18 cellular contexts compared by ENCODE assay signal in the genomic region with DNA sequence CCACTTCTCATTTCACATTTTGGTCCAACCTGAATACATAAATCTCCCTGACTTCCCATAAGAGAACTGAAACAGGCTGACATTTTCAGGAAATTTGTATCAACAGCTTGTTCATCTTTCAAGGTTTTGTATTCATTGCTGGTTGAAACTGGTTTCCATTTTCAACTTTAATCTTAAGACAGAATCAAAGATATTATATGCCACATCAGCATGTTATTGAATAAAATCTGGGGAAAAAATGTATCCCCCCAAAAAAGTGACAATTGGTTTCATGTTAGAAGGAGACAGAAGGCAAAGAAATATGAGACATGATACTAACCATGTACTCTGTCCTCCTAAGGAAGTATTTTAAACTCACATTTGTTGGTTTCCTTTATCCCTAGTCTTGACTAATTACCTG. TPM values are rescaled to one million over a fixed set of nuclear protein-coding genes. Genes with fewer than 3 reads are reported as not detected.
DNase-seq lines count a peak whose midpoint lies in the region; ATAC-seq and TF ChIP-seq lines count a peak whose summit lies in the region.
"Had no signal": no experiment of that assay in that cellular context is flagged by ENCODE, and none has a peak within 500 bp of the region (broad histone marks: within the 10 kb centered on the region; RNA-seq: fewer than 3 reads in every experiment).

No MANE protein-coding gene starts in this region.

- TF ChIP-seq CTCF in RWPE2 (IDR thresholded peaks at IDR 0.05; ENCODE audit: poor library complexity, severe bottlenecking): no peak

- H3K4me1 ChIP-seq in RWPE2 (ENCODE audit: insufficient read depth, poor library complexity, severe bottlenecking): peaks cover 41% of the 10 kb centered on the region
- H3K4me1 ChIP-seq in subcutaneous abdominal adipose tissue (ENCODE audit: control insufficient read depth in 5 of 5, insufficient read depth in 5 of 5, low read length in 5 of 5): peaks cover 0 to 40% (median 17%) of the 10 kb centered on the region in 5 donors

- H3K36me3 Mint-ChIP-seq in activated naive CD8-positive, alpha-beta T cell treated with anti-CD3 and anti-CD28 coated beads, Interleukin-2, amount 50 U/mL, for 24 hours (ENCODE audit: low read depth): peaks cover 3% of the 10 kb centered on the region
- peaks cover 3% of the 10 kb centered on the region for H3K36me3 Mint-ChIP-seq in activated naive CD8-positive, alpha-beta T cell treated with anti-CD3 and anti-CD28 coated beads for 36 hours
- peaks cover 20% of the 10 kb centered on the region for H3K36me3 Mint-ChIP-seq in dendritic cell treated with granulocyte-macrophage colony-stimulating factor and Interleukin-4, amounts not matched to agents 40 ng/mL and 50 ng/mL, for 4 days (ENCODE audit: low read depth)

- no peaks in the 10 kb centered on the region for H3K9me3 Mint-ChIP-seq in activated naive CD8-positive, alpha-beta T cell treated with anti-CD3 and anti-CD28 coated beads, Interleukin-2, amount 50 U/mL, for 24 hours
- H3K9me3 Mint-ChIP-seq in activated naive CD8-positive, alpha-beta T cell treated with anti-CD3 and anti-CD28 coated beads for 36 hours: no peaks in the 10 kb centered on the region
- H3K9me3 Mint-ChIP-seq in dendritic cell treated with granulocyte-macrophage colony-stimulating factor and Interleukin-4, amounts not matched to agents 40 ng/mL and 50 ng/mL, for 4 days: no peaks in the 10 kb centered on the region
- H3K9me3 Mint-ChIP-seq: CD8-positive, alpha-beta T cell had no signal

- intact Hi-C loops in dendritic cell treated with granulocyte-macrophage colony-stimulating factor and Interleukin-4, amounts not matched to agents 40 ng/mL and 50 ng/mL, for 4 days (cut with micrococcal nuclease): loop anchor here (5.0 kb wide), 1 partner anchor 106 kb away; no protein-coding TSS in a partner anchor
- intact Hi-C loops in left cardiac atrium (cut with DNase I): loop anchor here (10.0 kb wide), 1 partner anchor 109 kb away; no protein-coding TSS in a partner anchor

- H3K27me3 ChIP-seq in RWPE2 (ENCODE audit: insufficient read depth, poor library complexity, severe bottlenecking): no peaks in the 10 kb centered on the region
- no peaks in the 10 kb centered on the region for H3K27me3 ChIP-seq in subcutaneous abdominal adipose tissue (ENCODE audit: control insufficient read depth in 5 of 5, insufficient read depth in 4 of 5, low read length in 5 of 5)

- H3K36me3 ChIP-seq in RWPE2 (ENCODE audit: low read depth) (peaks cover 1% of the 10 kb centered on the region), subcutaneous abdominal adipose tissue (ENCODE audit: control insufficient read depth in 5 of 5, insufficient read depth in 5 of 5, low read length in 5 of 5) (no peaks in the 10 kb centered on the region)

- no peak overlapping the region for H3K4me3 ChIP-seq in RWPE2 (ENCODE audit: severe bottlenecking)
- no peak overlapping the region for H3K4me3 ChIP-seq in subcutaneous abdominal adipose tissue (ENCODE audit: low read depth in 1 of 5, low read length in 5 of 5)

- H3K27me3 Mint-ChIP-seq in activated naive CD8-positive, alpha-beta T cell treated with anti-CD3 and anti-CD28 coated beads, Interleukin-2, amount 50 U/mL, for 24 hours: peaks cover 4% of the 10 kb centered on the region
- peaks cover 4% of the 10 kb centered on the region for H3K27me3 Mint-ChIP-seq in activated naive CD8-positive, alpha-beta T cell treated with anti-CD3 and anti-CD28 coated beads for 36 hours
- H3K27me3 Mint-ChIP-seq in dendritic cell treated with granulocyte-macrophage colony-stimulating factor and Interleukin-4, amounts not matched to agents 40 ng/mL and 50 ng/mL, for 4 days: no peaks in the 10 kb centered on the region

- H3K27ac ChIP-seq in RWPE2 (ENCODE audit: poor library complexity, severe bottlenecking) (peak overlapping the region; percentile 80), subcutaneous abdominal adipose tissue (ENCODE audit: low read depth, low read length) (peak overlapping the region; percentile 31)

- no peaks in the 10 kb centered on the region for H3K9me3 ChIP-seq in RWPE2 (ENCODE audit: severe bottlenecking)
- no peaks in the 10 kb centered on the region for H3K9me3 ChIP-seq in subcutaneous abdominal adipose tissue (ENCODE audit: control insufficient read depth in 5 of 5, low read length in 5 of 5)

- no peak for DNase-seq in activated naive CD8-positive, alpha-beta T cell treated with anti-CD3 and anti-CD28 coated beads, Interleukin-2, amount 50 U/mL, for 24 hours
- DNase-seq in activated naive CD8-positive, alpha-beta T cell treated with anti-CD3 and anti-CD28 coated beads for 36 hours: no peak
- DNase-seq in RWPE2 (ENCODE audit: low spot score): no peak
- DNase-seq in SKM-1 (lab: John Stamatoyannopoulos, UW; ENCODE audit: unreplicated experiment): no peak
- no peak for DNase-seq in SW 1271 (lab: John Stamatoyannopoulos, UW)
- DNase-seq in left cardiac atrium: no peak
- DNase-seq: CD8-positive, alpha-beta T cell; DMS79 treated with DMSO at 0.1 percent for 48 hours; H7; NCI-H1417; NCI-H1930; NCI-H446; NCI-H69; NK-92 treated with Interleukin-12 subunit alpha and Interleukin-12 subunit beta, amount 100 ng/mL, for 24 hours; SHP77 treated with DMSO at 0.1 percent for 48 hours had no signal

- peaks cover 69% of the 10 kb centered on the region for H3K4me1 Mint-ChIP-seq in activated naive CD8-positive, alpha-beta T cell treated with anti-CD3 and anti-CD28 coated beads, Interleukin-2, amount 50 U/mL, for 24 hours
- peaks cover 46% of the 10 kb centered on the region for H3K4me1 Mint-ChIP-seq in activated naive CD8-positive, alpha-beta T cell treated with anti-CD3 and anti-CD28 coated beads for 36 hours
- H3K4me1 Mint-ChIP-seq in dendritic cell treated with granulocyte-macrophage colony-stimulating factor and Interleukin-4, amounts not matched to agents 40 ng/mL and 50 ng/mL, for 4 days (ENCODE audit: low read depth): peaks cover 67% of the 10 kb centered on the region

- no peak overlapping the region for H3K9ac ChIP-seq in subcutaneous abdominal adipose tissue (ENCODE audit: low read length in 5 of 5)

- ATAC-seq in activated naive CD8-positive, alpha-beta T cell treated with anti-CD3 and anti-CD28 coated beads, Interleukin-2, amount 50 U/mL, for 24 hours: no peak
- no peak for ATAC-seq in RWPE2 (ENCODE audit: low read depth)
- ATAC-seq in left cardiac atrium: no peak
- ATAC-seq: CD8-positive, alpha-beta T cell had no signal

- peak overlapping the region; percentile 67 for H3K27ac Mint-ChIP-seq in activated naive CD8-positive, alpha-beta T cell treated with anti-CD3 and anti-CD28 coated beads, Interleukin-2, amount 50 U/mL, for 24 hours
- H3K27ac Mint-ChIP-seq in activated naive CD8-positive, alpha-beta T cell treated with anti-CD3 and anti-CD28 coated beads for 36 hours: no peak overlapping the region
- H3K27ac Mint-ChIP-seq in dendritic cell treated with granulocyte-macrophage colony-stimulating factor and Interleukin-4, amounts not matched to agents 40 ng/mL and 50 ng/mL, for 4 days: peak overlapping the region; percentile 94
- H3K27ac Mint-ChIP-seq: CD8-positive, alpha-beta T cell had no signal

- no peak overlapping the region for H3K4me3 Mint-ChIP-seq in activated naive CD8-positive, alpha-beta T cell treated with anti-CD3 and anti-CD28 coated beads, Interleukin-2, amount 50 U/mL, for 24 hours
- no peak overlapping the region for H3K4me3 Mint-ChIP-seq in activated naive CD8-positive, alpha-beta T cell treated with anti-CD3 and anti-CD28 coated beads for 36 hours
- no peak overlapping the region for H3K4me3 Mint-ChIP-seq in dendritic cell treated with granulocyte-macrophage colony-stimulating factor and Interleukin-4, amounts not matched to agents 40 ng/mL and 50 ng/mL, for 4 days
- H3K4me3 Mint-ChIP-seq: CD8-positive, alpha-beta T cell had no signal

RNA-seq across cellular contexts. Expression of a gene that starts 3.0 kb away (rescaled TPM):
- total RNA-seq in activated naive CD8-positive, alpha-beta T cell treated with anti-CD3 and anti-CD28 coated beads for 36 hours: 1 to 10 TPM; 1.5 to 2.0 TPM
- total RNA-seq in left cardiac atrium: 10 to 100 TPM; 39.3 to 49.8 TPM
- total RNA-seq: OCI-LY7 had no signal

Comparison
In these comparisons a context has a peak if more than half of its experiments do, and no peak if none do; other contexts are left out.
1. RNA of a gene that starts 3.0 kb away (total RNA-seq): 39.3 to 49.8 TPM in left cardiac atrium; 1.5 to 2.0 TPM in activated naive CD8-positive, alpha-beta T cell treated with anti-CD3 and anti-CD28 coated beads for 36 hours; every median in the first group is over 10 times any median in the second.